24 cellular contexts compared by ENCODE assay signal in the genomic region with DNA sequence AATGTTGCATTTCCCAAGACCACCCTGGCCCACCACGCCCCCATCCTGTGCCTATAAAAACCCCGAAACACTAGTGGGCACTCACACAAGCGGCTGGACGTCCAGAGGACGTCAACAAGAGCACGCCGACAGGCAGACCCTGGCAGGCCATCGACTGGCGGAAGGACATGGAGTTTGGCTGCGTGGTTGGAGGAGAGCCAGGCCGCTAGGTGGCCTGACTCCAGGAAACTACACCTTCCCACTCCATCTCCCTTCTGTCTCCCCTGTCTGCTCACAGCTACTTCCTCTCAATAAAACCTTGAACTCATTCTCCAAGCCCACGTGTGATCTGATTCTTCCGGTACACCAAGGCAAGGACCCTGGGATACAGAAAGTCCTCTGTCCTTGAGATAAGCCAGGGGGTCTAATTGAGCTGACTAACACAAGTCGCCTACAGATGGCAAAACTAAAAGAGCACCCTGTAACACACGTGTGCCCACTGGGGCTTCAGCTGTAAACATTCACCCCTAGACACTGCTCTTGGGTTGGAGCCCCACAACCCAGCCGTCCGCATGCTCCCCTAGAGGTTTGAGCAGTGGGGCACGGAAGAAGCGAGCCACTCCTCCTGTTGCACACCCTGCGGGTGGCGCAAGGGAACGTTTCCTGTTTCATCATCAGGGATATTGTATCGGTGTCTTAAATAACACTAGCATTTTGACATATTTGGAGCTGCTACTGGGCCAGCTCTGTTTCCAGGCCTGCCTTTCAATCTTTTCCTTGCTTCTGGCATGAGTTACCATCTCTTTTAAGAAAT. TPM values are rescaled to one million over a fixed set of nuclear protein-coding genes. Genes with fewer than 3 reads are reported as not detected.
A peak's percentile ranks its signal among the peaks of the same experiment; 100 is the strongest.
DNase-seq lines count a peak whose midpoint lies in the region; ATAC-seq and TF ChIP-seq lines count a peak whose summit lies in the region.
"Had no signal": no experiment of that assay in that cellular context is flagged by ENCODE, and none has a peak within 500 bp of the region (broad histone marks: within the 10 kb centered on the region; RNA-seq: fewer than 3 reads in every experiment).

No MANE protein-coding gene starts in this region.

- H3K36me3 ChIP-seq in DOHH2 (ENCODE audit: control insufficient read depth, low read length) (no peaks in the 10 kb centered on the region), IMR-90 (ENCODE audit: control insufficient read depth, insufficient read depth, low read length) (no peaks in the 10 kb centered on the region), mesenchymal stem cell (ENCODE audit: control insufficient read depth in 1 of 2, insufficient read depth in 2 of 2, low read depth in 1 of 2, low read length in 2 of 2) (no peaks in the 10 kb centered on the region)
- H3K36me3 ChIP-seq: brain microvascular endothelial cell had no signal

- H2BK15ac ChIP-seq in IMR-90 (ENCODE audit: low read depth, low read length): peak overlapping the region; percentile 24; the same call in 1 of the 3 replicates
- H2BK15ac ChIP-seq in mesenchymal stem cell (ENCODE audit: low read depth, poor library complexity, severe bottlenecking): no peak overlapping the region

- H3K79me2 ChIP-seq in DOHH2 (ENCODE audit: control insufficient read depth, low read length): no peaks in the 10 kb centered on the region

- H3K9ac ChIP-seq in IMR-90 (ENCODE audit: low read depth, low read length) (no peak overlapping the region), mesenchymal stem cell (ENCODE audit: low read length) (no peak overlapping the region)

- no peak overlapping the region for H4K5ac ChIP-seq in IMR-90 (ENCODE audit: low read depth, low read length)

- H3K4me2 ChIP-seq in DOHH2 (ENCODE audit: low read length) (peak overlapping the region; percentile 61), IMR-90 (ENCODE audit: low read depth, low read length) (no peak overlapping the region), mesenchymal stem cell (ENCODE audit: low read length, poor library complexity, severe bottlenecking) (no peak overlapping the region)

- H2AK5ac ChIP-seq in IMR-90 (ENCODE audit: low read depth, low read length) (peak overlapping the region; percentile 68; the same call in 1 of the 2 replicates), mesenchymal stem cell (ENCODE audit: low read length, severe bottlenecking) (no peak overlapping the region)

- H2BK20ac ChIP-seq in IMR-90 (ENCODE audit: low read depth, low read length): peak overlapping the region; percentile 39; the same call in 1 of the 2 replicates

- H4K20me1 ChIP-seq in DOHH2 (ENCODE audit: control insufficient read depth, insufficient read depth, low read depth, low read length) (no peaks in the 10 kb centered on the region), IMR-90 (ENCODE audit: insufficient read depth, low read length) (no peaks in the 10 kb centered on the region)

- H3K79me1 ChIP-seq in IMR-90 (ENCODE audit: low read depth in 1 of 2, low read length in 2 of 2): no peaks in the 10 kb centered on the region
- no peaks in the 10 kb centered on the region for H3K79me1 ChIP-seq in mesenchymal stem cell (replicated peaks; ENCODE audit: low read length, poor library complexity, severe bottlenecking)

- H3K18ac ChIP-seq in IMR-90 (ENCODE audit: low read depth, low read length) (no peak overlapping the region), mesenchymal stem cell (ENCODE audit: low read depth in 1 of 2, low read length in 2 of 2) (peak overlapping the region in 1 of 2 experiments; percentile 11)

- BruUV-seq in IMR-90 (replicated peaks; lab: Mats Ljungman, UMichigan): no TSS peak

- no peak for TF ChIP-seq POLR2A in IMR-90 (IDR thresholded peaks at IDR 0.05; ENCODE audit: low read depth, low read length)

- DNase-seq in IMR-90 (no peak), SKM-1 (lab: John Stamatoyannopoulos, UW; ENCODE audit: unreplicated experiment) (peak; percentile 80), mesenchymal stem cell (no peak), NCI-H1694 (lab: John Stamatoyannopoulos, UW) (no peak), ACHN (no peak), dorsolateral prefrontal cortex (no peak), amygdala (lab: John Stamatoyannopoulos, UW) (no peak)
- DNase-seq: activated CD4-positive, alpha-beta T cell treated with anti-CD3 and anti-CD28 coated beads for 36 hours; AML-193; brain microvascular endothelial cell; dermis blood vessel endothelial cell; foreskin melanocyte; Karpas-422; naive B cell; NCI-H1694 treated with DMSO at 0.1 percent for 48 hours; NCI-H2227 treated with DMSO at 0.1 percent for 48 hours; stimulated activated CD4-positive, alpha-beta T cell treated with anti-CD3 and anti-CD28 coated beads, Interleukin-4, amount 100 ng/mL, for 24 hours had no signal

- no peaks in the 10 kb centered on the region for H3F3A ChIP-seq in DOHH2 (ENCODE audit: control insufficient read depth, insufficient read depth)

- ATAC-seq in IMR-90 (ENCODE audit: low read depth): no peak
- ATAC-seq: activated CD4-positive, alpha-beta T cell treated with anti-CD3 and anti-CD28 coated beads for 36 hours; activated T-helper 17 cell treated with anti-CD3 and anti-CD28 coated beads, Interleukin-2, amount 50 U/mL, for 72 hours; HCT116 had no signal

- H3K9me3 ChIP-seq in DOHH2 (ENCODE audit: control insufficient read depth, insufficient read depth, low read length) (peaks cover 3% of the 10 kb centered on the region; the same call in 1 of the 2 replicates), IMR-90 (ENCODE audit: control insufficient read depth, insufficient read depth, low read length) (no peaks in the 10 kb centered on the region), mesenchymal stem cell (ENCODE audit: control insufficient read depth, low read length) (peaks cover 5% of the 10 kb centered on the region)

- dilution Hi-C loops in IMR-90 (cut with HindIII; ENCODE audit: low sequenced_read_pairs, unreplicated experiment): no loop called here

- H3K4ac ChIP-seq in IMR-90 (ENCODE audit: low read depth, low read length) (peak overlapping the region; percentile 37), mesenchymal stem cell (ENCODE audit: low read depth in 1 of 2, low read length in 2 of 2) (no peak overlapping the region)

- H3K14ac ChIP-seq in IMR-90 (replicated peaks; ENCODE audit: low read depth, low read length) (0 out of 2 replicates have a peak overlapping the region, but pooled peaks have one; percentile 2), mesenchymal stem cell (ENCODE audit: low read length in 2 of 2) (no peak overlapping the region)

- no peaks in the 10 kb centered on the region for H3K9me1 ChIP-seq in IMR-90 (ENCODE audit: insufficient read depth, low read length)

- no peak for TF ChIP-seq RAD21 in IMR-90 (IDR thresholded peaks at IDR 0.05; ENCODE audit: low read length)

- H3K4me3 ChIP-seq in DOHH2 (ENCODE audit: low read length) (peak overlapping the region; percentile 51), IMR-90 (ENCODE audit: insufficient read depth, low read depth, low read length) (no peak overlapping the region), mesenchymal stem cell (ENCODE audit: insufficient read depth in 1 of 2, low read depth in 1 of 2, low read length in 2 of 2) (no peak overlapping the region), dorsolateral prefrontal cortex (no peak overlapping the region)

- peak; percentile 35 for TF ChIP-seq CTCF in DOHH2 (IDR thresholded peaks at IDR 0.05; ENCODE audit: low read depth, low read length, poor library complexity, severe bottlenecking)
- no peak for TF ChIP-seq CTCF in IMR-90 (conservative IDR thresholded peaks at IDR 0.05; ENCODE audit: low read depth, low read length)
- TF ChIP-seq CTCF in dorsolateral prefrontal cortex (IDR thresholded peaks at IDR 0.05 in 54 of 56, conservative IDR thresholded peaks at IDR 0.05 in 2 of 56; ENCODE audit: low read depth in 1 of 56, partially characterized antibody in 56 of 56): no peak

- no peak overlapping the region for H2AK9ac ChIP-seq in IMR-90 (replicated peaks; ENCODE audit: low read depth, low read length, poor library complexity)

- H3K23ac ChIP-seq in IMR-90 (ENCODE audit: low read depth, low read length) (no peak overlapping the region), mesenchymal stem cell (ENCODE audit: low read length in 2 of 2) (no peak overlapping the region)

- peaks cover 24% of the 10 kb centered on the region for H3K4me1 ChIP-seq in DOHH2 (ENCODE audit: control insufficient read depth, low read length)
- 0 out of 2 replicates have a peak, but pooled peaks cover 2% of the 10 kb centered on the region for H3K4me1 ChIP-seq in IMR-90 (ENCODE audit: control insufficient read depth, insufficient read depth, low read length)
- H3K4me1 ChIP-seq in mesenchymal stem cell (ENCODE audit: control insufficient read depth, insufficient read depth, low read depth, low read length): no peaks in the 10 kb centered on the region

- no peak overlapping the region for H4K91ac ChIP-seq in IMR-90 (ENCODE audit: insufficient read depth, low read depth, low read length)
- H4K91ac ChIP-seq in mesenchymal stem cell (ENCODE audit: low read length): peak overlapping the region; percentile 35

- H2BK5ac ChIP-seq in IMR-90 (ENCODE audit: low read depth, low read length, poor library complexity, severe bottlenecking) (no peak overlapping the region), mesenchymal stem cell (ENCODE audit: low read depth, low read length, poor library complexity, severe bottlenecking) (no peak overlapping the region)

- H3K27ac ChIP-seq in DOHH2 (ENCODE audit: low read depth, low read length): no peak overlapping the region
- H3K27ac ChIP-seq in IMR-90 (ENCODE audit: insufficient read depth, low read length): no peak overlapping the region
- H3K27ac ChIP-seq in mesenchymal stem cell (ENCODE audit: low read length, poor library complexity, severe bottlenecking): no peak overlapping the region
- H3K27ac ChIP-seq in dorsolateral prefrontal cortex: peak overlapping the region in 5 of 59 donors; percentile 10 to 61 (median 32)
- H3K27ac ChIP-seq: brain microvascular endothelial cell had no signal

- H4K8ac ChIP-seq in IMR-90 (ENCODE audit: low read depth in 2 of 2, low read length in 2 of 2) (no peak overlapping the region), mesenchymal stem cell (ENCODE audit: low read length) (peak overlapping the region; percentile 51)

- no peak overlapping the region for H3K56ac ChIP-seq in IMR-90 (ENCODE audit: extremely low read depth, insufficient read depth, low read length)

- H3K9me2 ChIP-seq in DOHH2 (replicated peaks; ENCODE audit: control insufficient read depth, low read length): no peaks in the 10 kb centered on the region

- WGBS in IMR-90 (ENCODE audit: extremely low coverage in 2 of 2, insufficient read length in 1 of 2), 2 experiments: 92% methylated on average over 8 of the region's 23 CpGs; no CpG with 5 or more reads in 1 of the 2 experiments
- WGBS in mesenchymal stem cell: 93% methylated on average over 23 of the region's 23 CpGs

- peak overlapping the region in 1 of 2 experiments; percentile 42 for H2BK12ac ChIP-seq in mesenchymal stem cell (ENCODE audit: low read length in 2 of 2)

- H2BK120ac ChIP-seq in IMR-90 (ENCODE audit: low read depth, low read length) (peak overlapping the region; percentile 68), mesenchymal stem cell (ENCODE audit: low read depth, low read length) (no peak overlapping the region)

- in situ Hi-C loops in IMR-90 (cut with MboI; ENCODE audit: low sequenced_read_pairs) (no loop called here), ACHN (cut with HindIII; ENCODE audit: low pct_ligation_motif_present, low pct_unique_long_range_greater_than_20kb, low sequenced_read_pairs) (no loop called here)

- intact Hi-C loops in IMR-90 (cut with micrococcal nuclease): loop anchor here (5.0 kb wide), 1 partner anchor 226 kb away; a partner anchor contains a TSS
- intact Hi-C loops in dorsolateral prefrontal cortex (cut with DNase I): no loop called here

- CTCF ChIA-PET in IMR-90 (lab: Yijun Ruan, JAX): no interaction called here

- no peaks in the 10 kb centered on the region for H3K27me3 ChIP-seq in DOHH2 (ENCODE audit: control insufficient read depth, low read length)
- H3K27me3 ChIP-seq in IMR-90 (ENCODE audit: control insufficient read depth, insufficient read depth, low read length): no peaks in the 10 kb centered on the region
- H3K27me3 ChIP-seq in mesenchymal stem cell (ENCODE audit: control insufficient read depth in 1 of 2, insufficient read depth in 1 of 2, low read length in 2 of 2): peaks cover 0 to 6% of the 10 kb centered on the region in 2 experiments
- H3K27me3 ChIP-seq in dorsolateral prefrontal cortex: no peaks in the 10 kb centered on the region
- H3K27me3 ChIP-seq: brain microvascular endothelial cell had no signal

- POLR2A ChIA-PET in IMR-90 (lab: Charles Lee; ENCODE audit: unreplicated experiment): no interaction called here

- H2AFZ ChIP-seq in IMR-90 (replicated peaks; ENCODE audit: low read length, poor library complexity): no peak overlapping the region
- no peak overlapping the region for H2AFZ ChIP-seq in mesenchymal stem cell (ENCODE audit: low read depth, low read length)

RNA-seq across cellular contexts. Expression of a gene that starts 54.5 kb away (rescaled TPM):
- total RNA-seq in IMR-90 (2012; rRNA removed) (not detected in 2 replicates), dorsolateral prefrontal cortex (1 to 10 TPM in 5 of 120 experiments, under 1 TPM in 1, not detected in 114; 0.96 to 1.5 (median 1.2) TPM)
- polyA plus RNA-seq in IMR-90 (2012; rRNA removed): not detected in 2 replicates
- not detected in 2 replicates for polyA plus RNA-seq in IMR-90 (2012; cell fraction: cytosol; rRNA removed)
- not detected in 2 replicates for polyA plus RNA-seq in IMR-90 (2012; cell fraction: nucleus; rRNA removed; ENCODE audit: low replicate concordance)
- polyA plus RNA-seq in mesenchymal stem cell (2013, experiment 1 of 2): not detected
- not detected for polyA plus RNA-seq in mesenchymal stem cell (2013, experiment 2 of 2)
- total RNA-seq: activated CD4-positive, alpha-beta T cell treated with anti-CD3 and anti-CD28 coated beads for 36 hours; activated T-helper 17 cell treated with anti-CD3 and anti-CD28 coated beads, Interleukin-2, amount 50 U/mL, for 72 hours; dermis blood vessel endothelial cell; epithelial cell of proximal tubule; G401; liver; skeletal muscle tissue had no signal
- polyA plus RNA-seq: liver had no signal
